1 cellular context compared by ENCODE assay signal in the genomic region with DNA sequence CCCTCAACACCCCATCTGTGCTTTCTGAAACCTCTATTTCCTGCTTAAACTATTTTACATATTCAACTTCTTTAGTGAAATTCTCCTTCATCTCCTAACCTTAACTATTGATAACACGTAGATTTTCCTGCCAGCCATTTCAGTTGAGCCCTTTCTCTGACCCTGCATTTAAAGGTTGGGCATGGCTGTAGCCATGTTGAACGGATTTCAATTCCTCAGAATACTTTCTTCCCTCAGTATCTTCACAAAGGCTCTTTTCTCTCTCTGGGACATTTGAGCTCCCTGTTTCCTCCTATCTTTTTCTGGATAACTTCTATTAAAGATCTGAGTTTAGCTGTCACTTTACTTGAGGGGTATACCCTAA.
TF ChIP-seq lines count a peak whose summit lies in the region.

No MANE protein-coding gene starts in this region.

TF ChIP-seq in GM12878, 131 proteins besides CTCF, POLR2A, EP300 and RAD21:
- TF ChIP-seq MTA3 (IDR thresholded peaks at IDR 0.05; ENCODE audit: borderline replicate concordance, low read length) (no peak), SMAD1 (IDR thresholded peaks at IDR 0.05; ENCODE audit: low read depth, partially characterized antibody) (no peak), RCOR1 (conservative IDR thresholded peaks at IDR 0.05; ENCODE audit: low read depth, low read length) (no peak), CHD1 (IDR thresholded peaks at IDR 0.05; ENCODE audit: low read depth, low read length) (no peak), YY1 (IDR thresholded peaks at IDR 0.05; ENCODE audit: low read depth, low read length) (no peak)
- TF ChIP-seq, protein P1, sequence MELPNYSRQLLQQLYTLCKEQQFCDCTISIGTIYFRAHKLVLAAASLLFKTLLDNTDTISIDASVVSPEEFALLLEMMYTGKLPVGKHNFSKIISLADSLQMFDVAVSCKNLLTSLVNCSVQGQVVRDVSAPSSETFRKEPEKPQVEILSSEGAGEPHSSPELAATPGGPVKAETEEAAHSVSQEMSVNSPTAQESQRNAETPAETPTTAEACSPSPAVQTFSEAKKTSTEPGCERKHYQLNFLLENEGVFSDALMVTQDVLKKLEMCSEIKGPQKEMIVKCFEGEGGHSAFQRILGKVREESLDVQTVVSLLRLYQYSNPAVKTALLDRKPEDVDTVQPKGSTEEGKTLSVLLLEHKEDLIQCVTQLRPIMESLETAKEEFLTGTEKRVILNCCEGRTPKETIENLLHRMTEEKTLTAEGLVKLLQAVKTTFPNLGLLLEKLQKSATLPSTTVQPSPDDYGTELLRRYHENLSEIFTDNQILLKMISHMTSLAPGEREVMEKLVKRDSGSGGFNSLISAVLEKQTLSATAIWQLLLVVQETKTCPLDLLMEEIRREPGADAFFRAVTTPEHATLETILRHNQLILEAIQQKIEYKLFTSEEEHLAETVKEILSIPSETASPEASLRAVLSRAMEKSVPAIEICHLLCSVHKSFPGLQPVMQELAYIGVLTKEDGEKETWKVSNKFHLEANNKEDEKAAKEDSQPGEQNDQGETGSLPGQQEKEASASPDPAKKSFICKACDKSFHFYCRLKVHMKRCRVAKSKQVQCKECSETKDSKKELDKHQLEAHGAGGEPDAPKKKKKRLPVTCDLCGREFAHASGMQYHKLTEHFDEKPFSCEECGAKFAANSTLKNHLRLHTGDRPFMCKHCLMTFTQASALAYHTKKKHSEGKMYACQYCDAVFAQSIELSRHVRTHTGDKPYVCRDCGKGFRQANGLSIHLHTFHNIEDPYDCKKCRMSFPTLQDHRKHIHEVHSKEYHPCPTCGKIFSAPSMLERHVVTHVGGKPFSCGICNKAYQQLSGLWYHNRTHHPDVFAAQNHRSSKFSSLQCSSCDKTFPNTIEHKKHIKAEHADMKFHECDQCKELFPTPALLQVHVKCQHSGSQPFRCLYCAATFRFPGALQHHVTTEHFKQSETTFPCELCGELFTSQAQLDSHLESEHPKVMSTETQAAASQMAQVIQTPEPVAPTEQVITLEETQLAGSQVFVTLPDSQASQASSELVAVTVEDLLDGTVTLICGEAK (IDR thresholded peaks at IDR 0.05; ENCODE audit: borderline replicate concordance), result no peak
- TF ChIP-seq, protein P2, sequence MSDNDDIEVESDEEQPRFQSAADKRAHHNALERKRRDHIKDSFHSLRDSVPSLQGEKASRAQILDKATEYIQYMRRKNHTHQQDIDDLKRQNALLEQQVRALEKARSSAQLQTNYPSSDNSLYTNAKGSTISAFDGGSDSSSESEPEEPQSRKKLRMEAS (IDR thresholded peaks at IDR 0.05; ENCODE audit: low read depth, low read length), result no peak
